35 cellular contexts compared by ENCODE assay signal in genomic region chr10:30629653-30630052, GRCh38. TPM values are rescaled to one million over a fixed set of nuclear protein-coding genes. Genes with fewer than 3 reads are reported as not detected.
"Had no signal": no experiment of that assay in that cellular context is flagged by ENCODE, and none has a peak within 500 bp of the region (broad histone marks: within the 10 kb centered on the region; RNA-seq: fewer than 3 reads in every experiment).

Gene LYZL2 (minus strand): TSS chr10:30629753. CDS start chr10:30626915, 2,838 bp downstream.

- H3K9me3 ChIP-seq: MG63 had no signal

- H3K4me3 ChIP-seq: MG63, PC-9 had no signal

- FAIRE-seq: bronchial epithelial cell had no signal

- DNase-seq: activated B cell treated with CpG ODN at 0.5 μM for 24 hours; activated CD4-positive, alpha-beta memory T cell treated with anti-CD3 and anti-CD28 coated beads for 36 hours; activated CD4-positive, alpha-beta T cell treated with anti-CD3 and anti-CD28 coated beads for 4 hours; activated CD4-positive, alpha-beta T cell treated with anti-CD3 and anti-CD28 coated beads, Interleukin-2, amount 50 U/mL, for 1 hour; activated CD4-positive, CD25-positive, alpha-beta regulatory T cell treated with anti-CD3 and anti-CD28 coated beads, Interleukin-2, amount 50 U/mL, for 72 hours; activated CD8-positive, alpha-beta memory T cell treated with anti-CD3 and anti-CD28 coated beads, Interleukin-2, amount 50 U/mL, for 48 hours; activated effector memory CD4-positive, alpha-beta T cell treated with Interleukin-2 at 50 U/mL for 16 hours; activated naive CD4-positive, alpha-beta T cell treated with anti-CD3 and anti-CD28 coated beads, Interleukin-2, amount 10 ng/mL, durations not matched to agents 7 days and 5 days; activated naive CD8-positive, alpha-beta T cell treated with anti-CD3 and anti-CD28 coated beads, Interleukin-2, amount 50 U/mL, for 24 hours; activated T-cell treated with anti-CD3 and anti-CD28 coated beads, Interleukin-2, amount 50 U/mL, for 48 hours; anterior cingulate cortex; caudate nucleus; cerebellar nuclear complex; Kasumi-1; MG63; NCI-H1092 treated with DMSO at 0.1 percent for 48 hours; NCI-H1417; NCI-H1694; NCI-H1930; NCI-H2081 treated with DMSO at 0.1 percent for 48 hours; NCI-H226; NCI-H446 treated with DMSO at 0.1 percent for 48 hours; NCI-H524; NCI-H69; NCI-H82; PC-9; Right ventricle myocardium superior; SW 1271; T-helper 1 cell; T-helper 9 cell had no signal

- ATAC-seq: activated naive CD8-positive, alpha-beta T cell treated with anti-CD3 and anti-CD28 coated beads, Interleukin-2, amount 50 U/mL, for 24 hours had no signal

- H3K4me3 Mint-ChIP-seq: activated B cell treated with CpG ODN at 0.5 μM for 24 hours; activated CD4-positive, alpha-beta memory T cell treated with anti-CD3 and anti-CD28 coated beads for 36 hours; activated naive CD4-positive, alpha-beta T cell treated with anti-CD3 and anti-CD28 coated beads, Interleukin-2, amount 10 ng/mL, durations not matched to agents 7 days and 5 days; activated naive CD8-positive, alpha-beta T cell; activated naive CD8-positive, alpha-beta T cell treated with anti-CD3 and anti-CD28 coated beads, Interleukin-2, amount 50 U/mL, for 24 hours; brain had no signal

- H2AFZ ChIP-seq: PC-9 had no signal

- H3K27ac ChIP-seq: PC-9, RWPE1, VCaP had no signal

- H3K4me1 Mint-ChIP-seq: activated B cell treated with CpG ODN at 0.5 μM for 24 hours; activated naive CD4-positive, alpha-beta T cell treated with anti-CD3 and anti-CD28 coated beads, Interleukin-2, amount 10 ng/mL, durations not matched to agents 7 days and 5 days; activated naive CD8-positive, alpha-beta T cell treated with anti-CD3 and anti-CD28 coated beads, Interleukin-2, amount 50 U/mL, for 24 hours; brain had no signal

- H3K9me3 Mint-ChIP-seq: activated B cell treated with CpG ODN at 0.5 μM for 24 hours; activated CD4-positive, alpha-beta memory T cell treated with anti-CD3 and anti-CD28 coated beads for 36 hours; activated naive CD4-positive, alpha-beta T cell treated with anti-CD3 and anti-CD28 coated beads, Interleukin-2, amount 10 ng/mL, durations not matched to agents 7 days and 5 days; activated naive CD8-positive, alpha-beta T cell treated with anti-CD3 and anti-CD28 coated beads, Interleukin-2, amount 50 U/mL, for 24 hours; brain had no signal

- H3K27ac Mint-ChIP-seq: activated B cell treated with CpG ODN at 0.5 μM for 24 hours; activated CD4-positive, alpha-beta memory T cell treated with anti-CD3 and anti-CD28 coated beads for 36 hours; activated naive CD4-positive, alpha-beta T cell treated with anti-CD3 and anti-CD28 coated beads, Interleukin-2, amount 10 ng/mL, durations not matched to agents 7 days and 5 days; activated naive CD8-positive, alpha-beta T cell; activated naive CD8-positive, alpha-beta T cell treated with anti-CD3 and anti-CD28 coated beads, Interleukin-2, amount 50 U/mL, for 24 hours; brain had no signal

- H3K4me2 ChIP-seq: PC-9 had no signal

- H3K36me3 Mint-ChIP-seq: activated CD4-positive, alpha-beta memory T cell treated with anti-CD3 and anti-CD28 coated beads for 36 hours; activated naive CD4-positive, alpha-beta T cell treated with anti-CD3 and anti-CD28 coated beads, Interleukin-2, amount 10 ng/mL, durations not matched to agents 7 days and 5 days; activated naive CD8-positive, alpha-beta T cell; brain had no signal

- H3K36me3 ChIP-seq: MG63 had no signal

- H3K27me3 ChIP-seq: MG63 had no signal

RNA-seq across cellular contexts. Expression of gene LYZL2, which starts in this region (rescaled TPM):
- total RNA-seq: activated B cell treated with CpG ODN at 0.5 μM for 24 hours; activated CD4-positive, alpha-beta memory T cell treated with anti-CD3 and anti-CD28 coated beads for 36 hours; bronchial epithelial cell; PC-9; Right ventricle myocardium superior had no signal
